14 cellular contexts compared by ENCODE assay signal in the genomic region with DNA sequence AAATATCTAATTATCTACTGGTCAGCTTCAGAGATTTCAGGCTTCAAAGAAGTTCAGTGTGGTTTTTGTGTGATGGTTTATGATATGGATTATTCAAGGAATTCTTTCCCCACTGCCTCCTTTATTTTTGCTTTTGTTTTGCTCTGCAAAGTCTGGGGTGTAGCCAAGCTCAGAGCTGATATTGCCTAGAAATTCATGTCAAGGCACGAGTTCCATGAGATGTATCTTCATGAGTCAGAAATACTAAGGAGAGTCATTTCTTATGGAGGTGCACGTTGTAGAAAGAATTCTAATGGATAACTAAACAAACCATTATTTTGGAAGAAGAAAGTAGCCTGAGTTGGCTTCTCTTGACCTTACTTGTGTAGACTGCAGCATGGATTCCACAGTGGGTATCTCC. TPM values are rescaled to one million over a fixed set of nuclear protein-coding genes. Genes with fewer than 3 reads are reported as not detected.
A peak's percentile ranks its signal among the peaks of the same experiment; 100 is the strongest.
DNase-seq lines count a peak whose midpoint lies in the region; ATAC-seq, FAIRE-seq and TF ChIP-seq lines count a peak whose summit lies in the region.
"Had no signal": no experiment of that assay in that cellular context is flagged by ENCODE, and none has a peak within 500 bp of the region (broad histone marks: within the 10 kb centered on the region; RNA-seq: fewer than 3 reads in every experiment).

No MANE protein-coding gene starts in this region.

- no peak overlapping the region for H4K91ac ChIP-seq in IMR-90 (ENCODE audit: insufficient read depth, low read depth, low read length)

- no peaks in the 10 kb centered on the region for H3K36me3 ChIP-seq in IMR-90 (ENCODE audit: control insufficient read depth, insufficient read depth, low read length)
- H3K36me3 ChIP-seq in bronchial epithelial cell (ENCODE audit: control insufficient read depth, insufficient read depth, low read length), result no peaks in the 10 kb centered on the region
- no peaks in the 10 kb centered on the region for H3K36me3 ChIP-seq in keratinocyte (ENCODE audit: control insufficient read depth in 2 of 2, extremely low read depth in 1 of 2, insufficient read depth in 2 of 2, low read length in 2 of 2)
- H3K36me3 ChIP-seq in gastrocnemius medialis, result no peaks in the 10 kb centered on the region
- H3K36me3 ChIP-seq: HAP-1 had no signal

- H3K9me1 ChIP-seq in IMR-90 (ENCODE audit: insufficient read depth, low read length) (no peaks in the 10 kb centered on the region), keratinocyte (ENCODE audit: control insufficient read depth, extremely low read depth, insufficient read depth, low read length) (no peaks in the 10 kb centered on the region)

- no peak overlapping the region for H2AFZ ChIP-seq in IMR-90 (replicated peaks; ENCODE audit: low read length, poor library complexity)
- no peak overlapping the region for H2AFZ ChIP-seq in keratinocyte (ENCODE audit: control insufficient read depth, low read length)

- H3K14ac ChIP-seq in IMR-90 (replicated peaks; ENCODE audit: low read depth, low read length), result no peak overlapping the region

- no peak overlapping the region for H3K18ac ChIP-seq in IMR-90 (ENCODE audit: low read depth, low read length)

- no peak overlapping the region for H3K4ac ChIP-seq in IMR-90 (ENCODE audit: low read depth, low read length)

- no peak overlapping the region for H2AK5ac ChIP-seq in IMR-90 (ENCODE audit: low read depth, low read length)

- H3K23ac ChIP-seq in IMR-90 (ENCODE audit: low read depth, low read length), result no peak overlapping the region

- H3K4me2 ChIP-seq in IMR-90 (ENCODE audit: low read depth, low read length), result no peak overlapping the region
- peak overlapping the region; percentile 0 for H3K4me2 ChIP-seq in keratinocyte (ENCODE audit: control insufficient read depth, extremely low read depth, insufficient read depth, low read depth, low read length)
- H3K4me2 ChIP-seq: BLaER1 treated with 17β-estradiol and CSF1 and Interleukin-3, amounts not matched to agents 10 nM and 100 nM had no signal

- H4K8ac ChIP-seq in IMR-90 (ENCODE audit: low read depth in 2 of 2, low read length in 2 of 2), result no peak overlapping the region

- no TSS peak for BruUV-seq in IMR-90 (replicated peaks; lab: Mats Ljungman, UMichigan)

- no peak overlapping the region for H3K4me3 ChIP-seq in IMR-90 (ENCODE audit: insufficient read depth, low read depth, low read length)
- no peak overlapping the region for H3K4me3 ChIP-seq in bronchial epithelial cell (ENCODE audit: low read depth, low read length)
- no peak overlapping the region for H3K4me3 ChIP-seq in keratinocyte (ENCODE audit: control insufficient read depth in 2 of 3, extremely low read depth in 1 of 3, insufficient read depth in 2 of 3, low read depth in 1 of 3, low read length in 3 of 3)
- no peak overlapping the region for H3K4me3 ChIP-seq in gastrocnemius medialis
- H3K4me3 ChIP-seq: BLaER1 treated with 17β-estradiol and CSF1 and Interleukin-3, amounts not matched to agents 10 nM and 100 nM; HAP-1 had no signal

- no CpG with 5 or more reads among the region's 2 CpGs for WGBS in IMR-90 (ENCODE audit: extremely low coverage in 2 of 2, insufficient read length in 1 of 2), 2 experiments

- H3K4me1 ChIP-seq in IMR-90 (ENCODE audit: control insufficient read depth, insufficient read depth, low read length), result no peaks in the 10 kb centered on the region
- H3K4me1 ChIP-seq in keratinocyte (ENCODE audit: control insufficient read depth, extremely low read depth, insufficient read depth, low read length), result peaks cover 13% of the 10 kb centered on the region
- H3K4me1 ChIP-seq in gastrocnemius medialis, result no peaks in the 10 kb centered on the region
- H3K4me1 ChIP-seq: BLaER1 treated with 17β-estradiol and CSF1 and Interleukin-3, amounts not matched to agents 10 nM and 100 nM; HAP-1 had no signal

- H4K20me1 ChIP-seq in IMR-90 (ENCODE audit: insufficient read depth, low read length) (no peaks in the 10 kb centered on the region), keratinocyte (ENCODE audit: control insufficient read depth, extremely low read depth, insufficient read depth, low read length) (no peaks in the 10 kb centered on the region)
- H4K20me1 ChIP-seq: BLaER1 treated with 17β-estradiol and CSF1 and Interleukin-3, amounts not matched to agents 10 nM and 100 nM had no signal

- POLR2A ChIA-PET in IMR-90 (lab: Charles Lee; ENCODE audit: unreplicated experiment), result no interaction called here

- H3K9me3 ChIP-seq in IMR-90 (ENCODE audit: control insufficient read depth, insufficient read depth, low read length), result peaks cover 24% of the 10 kb centered on the region
- peaks cover 9% of the 10 kb centered on the region for H3K9me3 ChIP-seq in keratinocyte (ENCODE audit: control insufficient read depth, low read depth, low read length)
- H3K9me3 ChIP-seq in gastrocnemius medialis, result peaks cover 0 to 3% (median 0%) of the 10 kb centered on the region in 3 donors

- ATAC-seq in IMR-90 (ENCODE audit: low read depth) (peak; percentile 40; the same call in 1 of the 2 replicates), gastrocnemius medialis (no peak)

- H3K79me1 ChIP-seq in IMR-90 (ENCODE audit: low read depth in 1 of 2, low read length in 2 of 2), result no peaks in the 10 kb centered on the region

- no peak overlapping the region for H2BK20ac ChIP-seq in IMR-90 (ENCODE audit: low read depth, low read length)

- CTCF ChIA-PET in IMR-90 (lab: Yijun Ruan, JAX), result no interaction called here

- no peak for TF ChIP-seq RAD21 in IMR-90 (IDR thresholded peaks at IDR 0.05; ENCODE audit: low read length)

- H3K9ac ChIP-seq in IMR-90 (ENCODE audit: low read depth, low read length) (no peak overlapping the region), keratinocyte (ENCODE audit: control insufficient read depth, extremely low read depth, insufficient read depth, low read length) (no peak overlapping the region)
- H3K9ac ChIP-seq: BLaER1 treated with 17β-estradiol and CSF1 and Interleukin-3, amounts not matched to agents 10 nM and 100 nM had no signal

- H2BK15ac ChIP-seq in IMR-90 (ENCODE audit: low read depth, low read length), result no peak overlapping the region

- H3K27ac ChIP-seq in IMR-90 (ENCODE audit: insufficient read depth, low read length) (no peak overlapping the region), keratinocyte (ENCODE audit: control insufficient read depth, insufficient read depth, low read length) (peak overlapping the region; percentile 0), gastrocnemius medialis (no peak overlapping the region)
- H3K27ac ChIP-seq: BLaER1 treated with 17β-estradiol and CSF1 and Interleukin-3, amounts not matched to agents 10 nM and 100 nM had no signal

- no peak overlapping the region for H3K56ac ChIP-seq in IMR-90 (ENCODE audit: extremely low read depth, insufficient read depth, low read length)

- no peak for FAIRE-seq in bronchial epithelial cell (lab: Jason Lieb, UNC)
- FAIRE-seq in keratinocyte (lab: Jason Lieb, UNC), result peak; percentile 94
- FAIRE-seq: GM12891, H1 had no signal

- TF ChIP-seq POLR2A in IMR-90 (IDR thresholded peaks at IDR 0.05; ENCODE audit: low read depth, low read length) (no peak), gastrocnemius medialis (IDR thresholded peaks at IDR 0.05) (no peak)

- in situ Hi-C loops in IMR-90 (cut with MboI; ENCODE audit: low sequenced_read_pairs) (loop anchor here (25.0 kb wide), 1 partner anchor 1378 kb away; no protein-coding TSS in a partner anchor), gastrocnemius medialis (cut with MboI; ENCODE audit: low sequenced_read_pairs in 4 of 4) (loop anchor here in 1 of 4 donors (25.0 kb wide), 1 partner anchor 1353 kb away; no protein-coding TSS in a partner anchor)

- H4K5ac ChIP-seq in IMR-90 (ENCODE audit: low read depth, low read length), result no peak overlapping the region

- dilution Hi-C loops in IMR-90 (cut with HindIII; ENCODE audit: low sequenced_read_pairs, unreplicated experiment) (no loop called here), keratinocyte (cut with MboI; ENCODE audit: extremely low pct_ligation_motif_present, low sequenced_read_pairs) (no loop called here)

- H2AK9ac ChIP-seq in IMR-90 (replicated peaks; ENCODE audit: low read depth, low read length, poor library complexity), result no peak overlapping the region

- H3K79me2 ChIP-seq in keratinocyte (ENCODE audit: control insufficient read depth, insufficient read depth, low read length), result no peaks in the 10 kb centered on the region

- H3K27me3 ChIP-seq in IMR-90 (ENCODE audit: control insufficient read depth, insufficient read depth, low read length), result peaks cover 15% of the 10 kb centered on the region
- H3K27me3 ChIP-seq in bronchial epithelial cell (ENCODE audit: control insufficient read depth, insufficient read depth, low read length), result no peaks in the 10 kb centered on the region
- H3K27me3 ChIP-seq in keratinocyte (ENCODE audit: control insufficient read depth, extremely low read depth, insufficient read depth, low read length), result no peaks in the 10 kb centered on the region
- H3K27me3 ChIP-seq in gastrocnemius medialis, result no peaks in the 10 kb centered on the region
- H3K27me3 ChIP-seq: BLaER1 treated with 17β-estradiol and CSF1 and Interleukin-3, amounts not matched to agents 10 nM and 100 nM had no signal

- DNase-seq in GM03348 (ENCODE audit: low spot score) (peak; percentile 21), IMR-90 (peak; percentile 10), bronchial epithelial cell (ENCODE audit: low read depth) (peak; percentile 81), keratinocyte (ENCODE audit: low read depth, low spot score) (peak; percentile 28), EL (no peak), gastrocnemius medialis (no peak), medulla oblongata (ENCODE audit: extremely low spot score) (no peak)
- DNase-seq: CD4-positive, CD25-positive, alpha-beta regulatory T cell; DMS53; KBM-7 had no signal

- no peak overlapping the region for H2BK5ac ChIP-seq in IMR-90 (ENCODE audit: low read depth, low read length, poor library complexity, severe bottlenecking)

- H2BK120ac ChIP-seq in IMR-90 (ENCODE audit: low read depth, low read length), result no peak overlapping the region

- intact Hi-C loops in IMR-90 (cut with micrococcal nuclease), result no loop called here
- intact Hi-C loops in gastrocnemius medialis (cut with DNase I; ENCODE audit: low total_unique reads), result no loop called here

- no peak for TF ChIP-seq CTCF in IMR-90 (conservative IDR thresholded peaks at IDR 0.05; ENCODE audit: low read depth, low read length)
- TF ChIP-seq CTCF in bronchial epithelial cell (IDR thresholded peaks at IDR 0.05; ENCODE audit: insufficient read depth, low read length, severe bottlenecking), result no peak
- TF ChIP-seq CTCF in keratinocyte (optimal IDR thresholded peaks at IDR 0.05 in 1 of 3, IDR thresholded peaks at IDR 0.05 in 1 of 3, conservative IDR thresholded peaks at IDR 0.05 in 1 of 3; ENCODE audit: extremely low read depth in 1 of 3, insufficient read depth in 2 of 3, low read length in 3 of 3), result no peak
- TF ChIP-seq CTCF in gastrocnemius medialis (IDR thresholded peaks at IDR 0.05 in 4 of 5, conservative IDR thresholded peaks at IDR 0.05 in 1 of 5), result no peak

RNA-seq across cellular contexts. Expression of gene VIM, which starts 37.4 kb away (rescaled TPM):
- 6,409 and 6,735 TPM in 2 replicates for total RNA-seq in IMR-90 (2012; rRNA removed)
- 4,502 and 5,313 TPM in 2 replicates for polyA plus RNA-seq in IMR-90 (2012; rRNA removed)
- 3,296 and 6,454 TPM in 2 replicates for polyA plus RNA-seq in IMR-90 (2012; cell fraction: cytosol; rRNA removed)
- polyA plus RNA-seq in IMR-90 (2012; cell fraction: nucleus; rRNA removed; ENCODE audit: low replicate concordance), result 3,181 and 7,305 TPM in 2 replicates
- total RNA-seq in bronchial epithelial cell, result 25.1 and 115 TPM in 2 replicates
- 341 to 1,147 TPM (median 495 TPM) in 3 replicates for polyA plus RNA-seq in keratinocyte
- 56.4 TPM for polyA plus RNA-seq in keratinocyte (2011; ENCODE audit: low read depth)
- 552 and 735 TPM in 2 replicates for polyA plus RNA-seq in keratinocyte (2011; cell fraction: cytosol; rRNA removed)
- polyA plus RNA-seq in keratinocyte (2011; cell fraction: nucleus; rRNA removed), result 325 and 358 TPM in 2 replicates
- 57.6 and 1,089 TPM in 2 replicates for polyA plus RNA-seq in keratinocyte (2012; ENCODE audit: low replicate concordance)
- 460 to 1,179 TPM (median 477 TPM) in 3 replicates for polyA minus RNA-seq in keratinocyte
- 1,163 TPM for polyA minus RNA-seq in keratinocyte (2011; cell fraction: cytosol; rRNA and poly(A)+ RNA removed)
- polyA minus RNA-seq in keratinocyte (2011; cell fraction: nucleus; rRNA and poly(A)+ RNA removed), result 188 and 237 TPM in 2 replicates
- 100 to 1,000 TPM; 355 to 835 (median 589) TPM for total RNA-seq in gastrocnemius medialis

Comparison
In these comparisons a context has a peak if more than half of its experiments do, and no peak if none do; other contexts are left out.
1. DNase-seq: peak in GM03348 (single experiment), IMR-90 (single experiment), bronchial epithelial cell (single experiment) and keratinocyte (single experiment); none in EL (single experiment), gastrocnemius medialis (0 of 2) and medulla oblongata (single experiment).